ENCODE assay signal across 11 cellular contexts in the genomic region with DNA sequence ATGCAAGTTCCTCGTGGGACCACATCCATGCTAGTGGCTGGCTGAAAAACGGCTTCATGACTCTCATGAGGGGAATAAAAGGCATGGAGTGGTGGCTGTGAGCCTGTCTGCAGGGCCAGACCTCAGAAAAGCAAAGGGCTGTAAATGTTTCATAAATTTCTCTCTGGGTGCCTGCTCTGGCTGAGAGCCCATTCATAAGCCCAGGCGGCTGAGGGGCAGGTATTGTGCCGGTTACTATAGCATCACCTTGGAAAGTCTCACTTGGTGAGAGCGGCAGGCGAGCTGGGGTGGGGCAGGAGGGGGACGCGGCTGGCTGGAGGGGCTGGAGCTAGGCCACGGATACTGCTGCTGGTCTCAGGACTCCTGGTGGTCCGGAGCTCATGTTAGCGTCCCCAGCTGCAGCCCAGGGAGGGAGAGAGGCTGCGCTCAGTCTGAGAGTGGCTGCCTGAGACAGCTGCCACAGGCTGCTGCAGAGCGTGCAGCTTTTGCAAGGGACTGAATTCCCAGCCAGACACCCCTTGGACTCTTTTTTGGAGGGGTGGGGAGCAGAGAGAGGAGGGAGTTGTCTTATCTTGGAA. TPM values are rescaled to one million over a fixed set of nuclear protein-coding genes. Genes with fewer than 3 reads are reported as not detected.
DNase-seq lines count a peak whose midpoint lies in the region; ATAC-seq, FAIRE-seq and TF ChIP-seq lines count a peak whose summit lies in the region.
"Had no signal": no experiment of that assay in that cellular context is flagged by ENCODE, and none has a peak within 500 bp of the region (broad histone marks: within the 10 kb centered on the region; RNA-seq: fewer than 3 reads in every experiment).

A gene (plus strand): TSS at position 429 of the 578 bp plus-strand sequence. CDS start 318 bp downstream, outside the sequence.

- peak within 1 kb of the TSS; percentile 11; the same call in 1 of the 2 replicates for H3K4me2 ChIP-seq in OCI-LY3 (ENCODE audit: low read length)

- H3K27ac Mint-ChIP-seq in progenitor cell of endocrine pancreas, result no peak within 1 kb of the TSS
- H3K27ac Mint-ChIP-seq: activated naive CD4-positive, alpha-beta T cell treated with anti-CD3 and anti-CD28 coated beads for 36 hours had no signal

- H3K36me3 Mint-ChIP-seq in progenitor cell of endocrine pancreas (ENCODE audit: insufficient read depth), result no peaks in the 10 kb centered on the region

- H3K4me3 ChIP-seq in OCI-LY3 (ENCODE audit: low read length) (no peak within 1 kb of the TSS), iPS-18c (ENCODE audit: insufficient read depth, low read depth, low read length) (peak within 1 kb of the TSS; percentile 17; the same call in 1 of the 2 replicates)
- H3K4me3 ChIP-seq: cardiac muscle cell, suprapubic skin had no signal

- H3K36me3 ChIP-seq in OCI-LY3 (replicated peaks; ENCODE audit: low read depth, low read length), result no peaks in the 10 kb centered on the region
- H3K36me3 ChIP-seq: cardiac muscle cell, suprapubic skin had no signal

- no peak within 1 kb of the TSS for H2AFZ ChIP-seq in OCI-LY3 (ENCODE audit: low read depth, low read length)

- peaks cover 16% of the 10 kb centered on the region for H3K4me1 Mint-ChIP-seq in progenitor cell of endocrine pancreas (ENCODE audit: low read depth)

- H3K27ac ChIP-seq in OCI-LY3 (ENCODE audit: low read length), result no peak within 1 kb of the TSS
- H3K27ac ChIP-seq: cardiac muscle cell, suprapubic skin had no signal

- no peak within 1 kb of the TSS for H3K9ac ChIP-seq in OCI-LY3 (ENCODE audit: low read length)

- no peaks in the 10 kb centered on the region for H3K79me2 ChIP-seq in OCI-LY3 (ENCODE audit: low read length)

- ATAC-seq in GM21825 (IDR thresholded peaks at IDR 0.05; ENCODE audit: unreplicated experiment), result no peak
- ATAC-seq: right cardiac atrium had no signal

- H4K20me1 ChIP-seq in OCI-LY3 (ENCODE audit: insufficient read depth, low read length), result no peaks in the 10 kb centered on the region

- H3K27me3 Mint-ChIP-seq in progenitor cell of endocrine pancreas, result peaks cover 21% of the 10 kb centered on the region

- in situ Hi-C loops in G401 (cut with HindIII; ENCODE audit: low sequenced_read_pairs), result no loop called here

- H3K27me3 ChIP-seq in OCI-LY3 (ENCODE audit: low read depth, low read length), result peaks cover 12% of the 10 kb centered on the region; the same call in 1 of the 2 replicates

- no peaks in the 10 kb centered on the region for H3K9me3 Mint-ChIP-seq in progenitor cell of endocrine pancreas (ENCODE audit: low read depth)
- H3K9me3 Mint-ChIP-seq: activated naive CD4-positive, alpha-beta T cell treated with anti-CD3 and anti-CD28 coated beads for 36 hours had no signal

- peak; percentile 50 for DNase-seq in NCI-H1092 treated with DMSO at 0.1 percent for 48 hours (lab: John Stamatoyannopoulos, UW)
- peak; percentile 11 for DNase-seq in progenitor cell of endocrine pancreas (ENCODE audit: low spot score, unreplicated experiment)
- DNase-seq in G401 (ENCODE audit: low spot score), result no peak
- no peak for DNase-seq in GM12892 (ENCODE audit: insufficient read length)
- DNase-seq: activated naive CD4-positive, alpha-beta T cell treated with anti-CD3 and anti-CD28 coated beads for 36 hours; right cardiac atrium had no signal

- H3K9me3 ChIP-seq in OCI-LY3 (ENCODE audit: insufficient read depth, low read length) (no peaks in the 10 kb centered on the region), iPS-18c (ENCODE audit: control insufficient read depth, insufficient read depth, low read length) (no peaks in the 10 kb centered on the region)
- H3K9me3 ChIP-seq: suprapubic skin had no signal

- no peak within 1 kb of the TSS for H3K4me3 Mint-ChIP-seq in progenitor cell of endocrine pancreas (ENCODE audit: low read depth)
- H3K4me3 Mint-ChIP-seq: activated naive CD4-positive, alpha-beta T cell treated with anti-CD3 and anti-CD28 coated beads for 36 hours had no signal

- TF ChIP-seq POLR2A in GM12892 (IDR thresholded peaks at IDR 0.05; ENCODE audit: low read depth, low read length), result no peak

- TF ChIP-seq CTCF in OCI-LY3 (IDR thresholded peaks at IDR 0.05; ENCODE audit: low read depth, low read length), result no peak
- no peak for TF ChIP-seq CTCF in progenitor cell of endocrine pancreas (IDR thresholded peaks at IDR 0.05; ENCODE audit: unreplicated experiment)

- H3K4me1 ChIP-seq in OCI-LY3 (ENCODE audit: low read length), result peaks cover 5% of the 10 kb centered on the region; the same call in 1 of the 2 replicates
- H3K4me1 ChIP-seq: suprapubic skin had no signal

- no peak for FAIRE-seq in GM12892 (lab: Jason Lieb, UNC)

RNA-seq across cellular contexts. Expression of the gene that starts here (rescaled TPM):
- total RNA-seq in progenitor cell of endocrine pancreas, result 1.2 and 1.5 TPM in 2 replicates
- total RNA-seq in G401 (2014; rRNA removed; shearing (Covaris generic)), result 0.80 TPM in 1 of 2 replicates, not detected in the other
- not detected for polyA plus RNA-seq in GM12892 (2012; ENCODE audit: missing spikeins)
- total RNA-seq: activated naive CD4-positive, alpha-beta T cell treated with anti-CD3 and anti-CD28 coated beads for 36 hours; cardiac muscle cell had no signal
- polyA plus RNA-seq: cardiac muscle cell had no signal

Comparison
In these comparisons a context has a peak if more than half of its experiments do, and no peak if none do; other contexts are left out.
1. DNase-seq: peak in NCI-H1092 treated with DMSO at 0.1 percent for 48 hours (single experiment) and progenitor cell of endocrine pancreas (single experiment); none in G401 (single experiment) and GM12892 (single experiment).